35 cellular contexts compared by ENCODE assay signal in the genomic region with DNA sequence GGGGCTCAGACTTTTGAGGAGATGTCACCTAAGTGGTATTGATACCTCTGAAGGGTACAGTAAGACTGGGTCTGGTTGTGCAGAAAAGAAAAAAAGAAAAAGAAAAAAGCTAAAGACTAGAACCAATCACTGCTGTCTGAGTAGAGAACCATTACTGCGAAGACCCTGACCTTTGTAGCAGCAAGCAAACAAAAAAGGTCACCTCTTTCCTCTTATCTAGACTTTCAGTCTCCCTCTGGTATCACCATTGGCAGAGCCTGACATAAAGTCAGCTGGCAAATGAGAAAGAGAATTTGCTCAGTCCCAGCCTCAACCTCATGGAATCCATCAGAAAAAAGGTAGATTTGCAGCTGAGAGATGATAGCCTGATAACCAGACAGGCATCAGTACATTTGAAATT. TPM values are rescaled to one million over a fixed set of nuclear protein-coding genes. Genes with fewer than 3 reads are reported as not detected.
"Had no signal": no experiment of that assay in that cellular context is flagged by ENCODE, and none has a peak within 500 bp of the region (broad histone marks: within the 10 kb centered on the region; RNA-seq: fewer than 3 reads in every experiment).

No MANE protein-coding gene starts in this region.

- ATAC-seq: heart right ventricle; left lung; stimulated activated naive CD8-positive, alpha-beta T cell treated with anti-CD3 and anti-CD28 coated beads, Interleukin-15, amount 100 ng/mL, for 72 hours; upper lobe of right lung had no signal

- H3K4me3 Mint-ChIP-seq: activated B cell treated with CpG ODN at 0.5 μM for 24 hours; activated naive CD4-positive, alpha-beta T cell treated with anti-CD3 and anti-CD28 coated beads for 36 hours; activated naive CD8-positive, alpha-beta T cell treated with anti-CD3 and anti-CD28 coated beads for 36 hours; activated T-helper 1 cell treated with anti-CD3 and anti-CD28 coated beads, Interleukin-12 subunit alpha, Interleukin-12 subunit beta, Interleukin-2, Interleukin-4 antibody, amounts not matched to agents 30 ng/mL and 10 ng/mL and 1 ng/mL, durations not matched to agents 14 hours and 24 hours and 36 hours; brain; nephron progenitor cell; stimulated activated naive CD8-positive, alpha-beta T cell treated with anti-CD3 and anti-CD28 coated beads, Interleukin-15, amount 100 ng/mL, for 72 hours; T-helper 2 cell treated with Interferon-gamma antibody and Interleukin-4, amounts not matched to agents 5 μg/mL and 100 μg/mL, for 36 hours had no signal

- H3K9me3 ChIP-seq: adrenal gland, colonic mucosa, esophagus squamous epithelium, heart right ventricle, left lung, ovary, right lobe of liver, tibial artery, upper lobe of right lung had no signal

- H3K27me3 ChIP-seq: adrenal gland, cardiac muscle cell, colonic mucosa, left lung, ovary, right lobe of liver had no signal

- H3K27ac Mint-ChIP-seq: activated B cell treated with CpG ODN at 0.5 μM for 24 hours; activated naive CD4-positive, alpha-beta T cell treated with anti-CD3 and anti-CD28 coated beads for 36 hours; activated naive CD8-positive, alpha-beta T cell treated with anti-CD3 and anti-CD28 coated beads for 36 hours; activated T-helper 1 cell treated with anti-CD3 and anti-CD28 coated beads, Interleukin-12 subunit alpha, Interleukin-12 subunit beta, Interleukin-2, Interleukin-4 antibody, amounts not matched to agents 30 ng/mL and 10 ng/mL and 1 ng/mL, durations not matched to agents 14 hours and 24 hours and 36 hours; progenitor cell of endocrine pancreas; stimulated activated naive CD8-positive, alpha-beta T cell treated with anti-CD3 and anti-CD28 coated beads, Interleukin-15, amount 100 ng/mL, for 72 hours; T-helper 2 cell treated with Interferon-gamma antibody and Interleukin-4, amounts not matched to agents 5 μg/mL and 100 μg/mL, for 36 hours had no signal

- H3K27ac ChIP-seq: adrenal gland, cardiac muscle cell, colonic mucosa, epithelial cell of prostate, esophagus squamous epithelium, heart right ventricle, left lung, ovary, right lobe of liver, tibial artery, upper lobe of right lung had no signal

- H3K9me3 Mint-ChIP-seq: activated B cell treated with CpG ODN at 0.5 μM for 24 hours; activated naive CD4-positive, alpha-beta T cell treated with anti-CD3 and anti-CD28 coated beads for 36 hours; activated T-helper 1 cell treated with anti-CD3 and anti-CD28 coated beads, Interleukin-12 subunit alpha, Interleukin-12 subunit beta, Interleukin-2, Interleukin-4 antibody, amounts not matched to agents 30 ng/mL and 10 ng/mL and 1 ng/mL, durations not matched to agents 14 hours and 24 hours and 36 hours; brain; nephron progenitor cell; stimulated activated naive CD8-positive, alpha-beta T cell treated with anti-CD3 and anti-CD28 coated beads, Interleukin-15, amount 100 ng/mL, for 72 hours; T-helper 2 cell treated with Interferon-gamma antibody and Interleukin-4, amounts not matched to agents 5 μg/mL and 100 μg/mL, for 36 hours had no signal

- H3K4me3 ChIP-seq: adrenal gland, cardiac muscle cell, colonic mucosa, esophagus squamous epithelium, heart right ventricle, left lung, lung, ovary, right lobe of liver, tibial artery, upper lobe of right lung had no signal

- H3K4me1 ChIP-seq: adrenal gland, colonic mucosa, right lobe of liver, tibial artery had no signal

- DNase-seq: activated B cell treated with CpG ODN at 0.5 μM for 24 hours; activated effector memory CD4-positive, alpha-beta T cell treated with anti-CD3 and anti-CD28 coated beads, Interleukin-2, amount 50 U/mL, for 16 hours; activated naive CD4-positive, alpha-beta T cell treated with anti-CD3 and anti-CD28 coated beads for 36 hours; activated naive CD8-positive, alpha-beta T cell treated with anti-CD3 and anti-CD28 coated beads for 36 hours; activated T-cell treated with anti-CD3 and anti-CD28 coated beads for 4 hours; adrenal gland; aorta; cerebellar nuclear complex; colonic mucosa; effector CD8-positive, alpha-beta T cell; esophagus squamous epithelium; foreskin melanocyte; heart right ventricle; kidney glomerular epithelial cell; left lung; nephron progenitor cell; ovary; right lobe of liver; stimulated activated CD4-positive, alpha-beta T cell treated with anti-CD3 and anti-CD28 coated beads, Interleukin-4, amount 100 ng/mL, for 1 hour; stimulated activated naive CD8-positive, alpha-beta T cell treated with anti-CD3 and anti-CD28 coated beads, Interleukin-15, amount 100 ng/mL, for 72 hours; tibial artery; upper lobe of right lung had no signal

- H3K36me3 ChIP-seq: adrenal gland, cardiac muscle cell, colonic mucosa, esophagus squamous epithelium, heart right ventricle, left lung, ovary, right lobe of liver, tibial artery, upper lobe of right lung had no signal

- H3K36me3 Mint-ChIP-seq: brain had no signal

RNA-seq across cellular contexts. Expression of a gene that starts 2.6 kb away (rescaled TPM):
- total RNA-seq: activated naive CD8-positive, alpha-beta T cell treated with anti-CD3 and anti-CD28 coated beads for 36 hours; activated T-helper 1 cell treated with anti-CD3 and anti-CD28 coated beads, Interleukin-12 subunit alpha, Interleukin-12 subunit beta, Interleukin-2, Interleukin-4 antibody, amounts not matched to agents 30 ng/mL and 10 ng/mL and 1 ng/mL, durations not matched to agents 14 hours and 24 hours and 36 hours; adrenal gland; aorta; cardiac muscle cell; colonic mucosa; dermis microvascular lymphatic vessel endothelial cell; esophagus squamous epithelium; glomerular endothelial cell; heart right ventricle; left lung; lung; mesenteric fat pad; mucosa of gallbladder; ovary; progenitor cell of endocrine pancreas; renal cortical epithelial cell; right lobe of liver; skeletal muscle tissue; upper lobe of right lung had no signal

RNA-seq across cellular contexts. Expression of a gene that starts 30.2 kb away (rescaled TPM):
- total RNA-seq: activated naive CD4-positive, alpha-beta T cell treated with anti-CD3 and anti-CD28 coated beads for 36 hours; activated T-helper 1 cell treated with anti-CD3 and anti-CD28 coated beads, Interleukin-12 subunit alpha, Interleukin-12 subunit beta, Interleukin-2, Interleukin-4 antibody, amounts not matched to agents 30 ng/mL and 10 ng/mL and 1 ng/mL, durations not matched to agents 14 hours and 24 hours and 36 hours; cardiac muscle cell; dermis microvascular lymphatic vessel endothelial cell; glomerular endothelial cell had no signal

RNA-seq across cellular contexts. Expression of a gene that starts 57.2 kb away (rescaled TPM):
- total RNA-seq: activated B cell treated with CpG ODN at 0.5 μM for 24 hours; activated naive CD4-positive, alpha-beta T cell treated with anti-CD3 and anti-CD28 coated beads for 36 hours; activated naive CD8-positive, alpha-beta T cell treated with anti-CD3 and anti-CD28 coated beads for 36 hours; activated T-helper 1 cell treated with anti-CD3 and anti-CD28 coated beads, Interleukin-12 subunit alpha, Interleukin-12 subunit beta, Interleukin-2, Interleukin-4 antibody, amounts not matched to agents 30 ng/mL and 10 ng/mL and 1 ng/mL, durations not matched to agents 14 hours and 24 hours and 36 hours; adrenal gland; aorta; cardiac muscle cell; colonic mucosa; dermis microvascular lymphatic vessel endothelial cell; esophagus squamous epithelium; glomerular endothelial cell; heart right ventricle; left lung; lung; mesenteric fat pad; mucosa of gallbladder; ovary; progenitor cell of endocrine pancreas; right lobe of liver; skeletal muscle tissue; upper lobe of right lung had no signal
